Comparison of ENCODE assay signal across 15 cellular contexts in genomic region chr10:11150255-11150731, GRCh38.
DNase-seq lines count a peak whose midpoint lies in the region; ATAC-seq, FAIRE-seq and TF ChIP-seq lines count a peak whose summit lies in the region.
"Had no signal": no experiment of that assay in that cellular context is flagged by ENCODE, and none has a peak within 500 bp of the region (broad histone marks: within the 10 kb centered on the region; RNA-seq: fewer than 3 reads in every experiment).

No MANE protein-coding gene starts in this region.

- H3K4me2 ChIP-seq in GM12878 (ENCODE audit: control insufficient read depth, insufficient read depth): peak overlapping the region; percentile 51

- peak overlapping the region; percentile 86 for H2AFZ ChIP-seq in GM12878 (ENCODE audit: control insufficient read depth, low read depth, low read length)

- TF ChIP-seq EP300 in GM12878 (IDR thresholded peaks at IDR 0.05; ENCODE audit: borderline replicate concordance in 1 of 2, control insufficient read depth in 1 of 2, low read depth in 2 of 2, low read length in 2 of 2): no peak
- no peak for TF ChIP-seq EP300 in gastroesophageal sphincter (IDR thresholded peaks at IDR 0.05)

- peaks cover 80 to 86% of the 10 kb centered on the region in 2 donors for H3K4me1 Mint-ChIP-seq in natural killer cell treated with Interleukin-12 subunit alpha and Interleukin-12 subunit beta and Interleukin-15 and Interleukin-18, amount 100 ng/mL, for 72 hours (ENCODE audit: low read depth in 2 of 2)

- peak overlapping the region; percentile 11; the same call in 1 of the 2 replicates for H3K4me3 ChIP-seq in GM12865 (ENCODE audit: low read depth, low read length)
- H3K4me3 ChIP-seq in GM12878: no peak overlapping the region
- H3K4me3 ChIP-seq in gastroesophageal sphincter: no peak overlapping the region
- H3K4me3 ChIP-seq: prostate gland, SJSA1 had no signal

- H3K9ac ChIP-seq in GM12878 (ENCODE audit: control insufficient read depth, insufficient read depth, low read length): no peak overlapping the region

- FAIRE-seq in GM12878 (lab: Jason Lieb, UNC): no peak
- FAIRE-seq: astrocyte, H54 had no signal

- TF ChIP-seq RAD21 in GM12878 (IDR thresholded peaks at IDR 0.05; ENCODE audit: insufficient read depth, low read depth, low read length): no peak

- peak overlapping the region; percentile 88 to 94 for H3K27ac Mint-ChIP-seq in natural killer cell treated with Interleukin-12 subunit alpha and Interleukin-12 subunit beta and Interleukin-15 and Interleukin-18, amount 100 ng/mL, for 72 hours

- H3K27me3 ChIP-seq in GM12878 (replicated peaks in 1 of 2; ENCODE audit: control insufficient read depth in 2 of 2, insufficient read depth in 2 of 2, low read length in 1 of 2) (no peaks in the 10 kb centered on the region), gastroesophageal sphincter (no peaks in the 10 kb centered on the region)

- H3K36me3 ChIP-seq in KOPT-K1 (ENCODE audit: insufficient read depth, low read length) (no peaks in the 10 kb centered on the region), GM12878 (ENCODE audit: control insufficient read depth in 2 of 2, insufficient read depth in 2 of 2, low read length in 1 of 2) (no peaks in the 10 kb centered on the region), gastroesophageal sphincter (no peaks in the 10 kb centered on the region)
- H3K36me3 ChIP-seq: prostate gland, SJSA1 had no signal

- CTCF ChIA-PET in GM12878 (lab: Yijun Ruan, JAX): interaction anchor here (0.9 to 2.4 kb wide), 6 partner anchors 9 to 120 kb away, joined by 3 to 8 read pairs (median 6); no protein-coding TSS in a partner anchor

- BruUV-seq in GM12878 (replicated peaks; lab: Mats Ljungman, UMichigan): no TSS peak

- POLR2A ChIA-PET in GM12878 (lab: Charles Lee): interaction anchor here (1.2 to 2.8 kb wide), 4 partner anchors 9 to 95 kb away, joined by 3 to 12 read pairs (median 4); no protein-coding TSS in a partner anchor

- no peaks in the 10 kb centered on the region for H3K9me3 Mint-ChIP-seq in natural killer cell treated with Interleukin-12 subunit alpha and Interleukin-12 subunit beta and Interleukin-15 and Interleukin-18, amount 100 ng/mL, for 72 hours

- in situ Hi-C loops in GM12878 (cut with MboI): no loop called here

- no peaks in the 10 kb centered on the region for H4K20me1 ChIP-seq in GM12878 (ENCODE audit: control insufficient read depth, insufficient read depth)

- peaks cover 18% of the 10 kb centered on the region for H3K4me1 ChIP-seq in GM12878 (ENCODE audit: control insufficient read depth, insufficient read depth, low read length)
- peaks cover 14 to 94% (median 22%) of the 10 kb centered on the region in 3 donors for H3K4me1 ChIP-seq in gastroesophageal sphincter
- H3K4me1 ChIP-seq: prostate gland, SJSA1 had no signal

- no peaks in the 10 kb centered on the region for H3K36me3 Mint-ChIP-seq in natural killer cell treated with Interleukin-12 subunit alpha and Interleukin-12 subunit beta and Interleukin-15 and Interleukin-18, amount 100 ng/mL, for 72 hours

- DNase-seq in GM12865 (ENCODE audit: low read depth) (peak; percentile 51), GM12878 (ENCODE audit: low read depth, low spot score) (no peak), COLO668 (lab: John Stamatoyannopoulos, UW; ENCODE audit: unreplicated experiment) (no peak), NCI-H82 (lab: John Stamatoyannopoulos, UW) (no peak)
- no peak for DNase-seq in natural killer cell treated with Interleukin-12 subunit alpha and Interleukin-12 subunit beta and Interleukin-15 and Interleukin-18, amount 100 ng/mL, for 72 hours (ENCODE audit: low spot score)
- DNase-seq: activated CD4-positive, alpha-beta T cell treated with anti-CD3 and anti-CD28 coated beads, Interleukin-2, amount 50 U/mL, for 4 hours; hippocampal formation; NCI-H1417; NCI-H526 treated with DMSO at 0.1 percent for 48 hours had no signal

- RAD21 ChIA-PET in GM12878 (lab: Charles Lee; ENCODE audit: unreplicated experiment): interaction anchor here (0.8 to 1.9 kb wide), 3 partner anchors 10 to 21 kb away, joined by 3 to 17 read pairs (median 5); no protein-coding TSS in a partner anchor

- WGBS in GM12878 (ENCODE audit: insufficient coverage, insufficient replicate concordance, low lambda C conversion rate, missing lambda C conversion rate): 78% methylated on average over 3 of the region's 3 CpGs
- 74 to 87% methylated on average over 3 of the region's 3 CpGs for WGBS in gastroesophageal sphincter (ENCODE audit: low coverage in 1 of 2), 2 donors

- SMC1A ChIA-PET in GM12878 (lab: Charles Lee; ENCODE audit: uncharacterized antibody, unreplicated experiment): interaction anchor here (0.7 to 9.5 kb wide), 11 partner anchors 10 to 119 kb away, joined by 3 to 99 read pairs (median 4); no protein-coding TSS in a partner anchor

- intact Hi-C loops in GM12878 (cut with micrococcal nuclease; ENCODE audit: unreplicated experiment): no loop called here

- no peaks in the 10 kb centered on the region for H3K27me3 Mint-ChIP-seq in natural killer cell treated with Interleukin-12 subunit alpha and Interleukin-12 subunit beta and Interleukin-15 and Interleukin-18, amount 100 ng/mL, for 72 hours

- H3K9me3 ChIP-seq in KOPT-K1 (ENCODE audit: insufficient read depth, low read length, poor library complexity, severe bottlenecking): no peaks in the 10 kb centered on the region
- no peaks in the 10 kb centered on the region for H3K9me3 ChIP-seq in GM12878 (replicated peaks; ENCODE audit: control insufficient read depth, insufficient read depth, low read length)
- no peaks in the 10 kb centered on the region for H3K9me3 ChIP-seq in gastroesophageal sphincter
- H3K9me3 ChIP-seq: prostate gland, SJSA1 had no signal

- H3K27ac ChIP-seq in KOPT-K1 (ENCODE audit: low read depth, low read length, poor library complexity, severe bottlenecking): peak overlapping the region; percentile 87
- no peak overlapping the region; the same call in 1 of the 2 replicates for H3K27ac ChIP-seq in GM12878 (ENCODE audit: control insufficient read depth, insufficient read depth)
- H3K27ac ChIP-seq in gastroesophageal sphincter: no peak overlapping the region
- H3K27ac ChIP-seq: prostate gland, SJSA1 had no signal

- TF ChIP-seq POLR2A in GM12878 (IDR thresholded peaks at IDR 0.05; ENCODE audit: low read depth, low read length) (no peak), gastroesophageal sphincter (IDR thresholded peaks at IDR 0.05) (no peak)

- no peaks in the 10 kb centered on the region for H3K79me2 ChIP-seq in GM12878 (ENCODE audit: control insufficient read depth, insufficient read depth, low read length)

- no peak for TF ChIP-seq CTCF in GM12865 (IDR thresholded peaks at IDR 0.05; ENCODE audit: insufficient read depth, low read depth, low read length, missing control alignments)
- TF ChIP-seq CTCF in GM12878 (IDR thresholded peaks at IDR 0.05 in 2 of 3, conservative IDR thresholded peaks at IDR 0.05 in 1 of 3; ENCODE audit: control insufficient read depth in 2 of 3, extremely low read depth in 1 of 3, insufficient read depth in 1 of 3, low read depth in 3 of 3, low read length in 3 of 3): no peak
- TF ChIP-seq CTCF in gastroesophageal sphincter (IDR thresholded peaks at IDR 0.05): no peak

- peak; percentile 49 for ATAC-seq in GM12878
- ATAC-seq in natural killer cell treated with Interleukin-12 subunit alpha and Interleukin-12 subunit beta and Interleukin-15 and Interleukin-18, amount 100 ng/mL, for 72 hours: no peak
- no peak for ATAC-seq in gastroesophageal sphincter

- H3K4me3 Mint-ChIP-seq in natural killer cell treated with Interleukin-12 subunit alpha and Interleukin-12 subunit beta and Interleukin-15 and Interleukin-18, amount 100 ng/mL, for 72 hours: peak overlapping the region; percentile 79

TF ChIP-seq in GM12878, 131 proteins besides CTCF, POLR2A, EP300 and RAD21:
- TF ChIP-seq BHLHE40 (IDR thresholded peaks at IDR 0.05; ENCODE audit: borderline replicate concordance in 1 of 2, low read depth in 2 of 2, low read length in 1 of 2) (no peak), YY1 (IDR thresholded peaks at IDR 0.05; ENCODE audit: low read depth, low read length) (peak; percentile 74)
